ENCODE assay signal across 2 cellular contexts in genomic region chr3:134607054-134608022, GRCh38.
TF ChIP-seq lines count a peak whose summit lies in the region.

No MANE protein-coding gene starts in this region.

TF ChIP-seq in liver, 16 proteins besides CTCF, POLR2A, EP300 and RAD21:
- TF ChIP-seq, protein P1, sequence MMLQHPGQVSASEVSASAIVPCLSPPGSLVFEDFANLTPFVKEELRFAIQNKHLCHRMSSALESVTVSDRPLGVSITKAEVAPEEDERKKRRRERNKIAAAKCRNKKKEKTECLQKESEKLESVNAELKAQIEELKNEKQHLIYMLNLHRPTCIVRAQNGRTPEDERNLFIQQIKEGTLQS (IDR thresholded peaks at IDR 0.05): no peak
- TF ChIP-seq YY1 (IDR thresholded peaks at IDR 0.05): peak; percentile 50
- TF ChIP-seq GABPA (IDR thresholded peaks at IDR 0.05 in 1 of 2, conservative IDR thresholded peaks at IDR 0.05 in 1 of 2): peak in 1 of 2 donors; percentile 47
- TF ChIP-seq, protein P2, sequence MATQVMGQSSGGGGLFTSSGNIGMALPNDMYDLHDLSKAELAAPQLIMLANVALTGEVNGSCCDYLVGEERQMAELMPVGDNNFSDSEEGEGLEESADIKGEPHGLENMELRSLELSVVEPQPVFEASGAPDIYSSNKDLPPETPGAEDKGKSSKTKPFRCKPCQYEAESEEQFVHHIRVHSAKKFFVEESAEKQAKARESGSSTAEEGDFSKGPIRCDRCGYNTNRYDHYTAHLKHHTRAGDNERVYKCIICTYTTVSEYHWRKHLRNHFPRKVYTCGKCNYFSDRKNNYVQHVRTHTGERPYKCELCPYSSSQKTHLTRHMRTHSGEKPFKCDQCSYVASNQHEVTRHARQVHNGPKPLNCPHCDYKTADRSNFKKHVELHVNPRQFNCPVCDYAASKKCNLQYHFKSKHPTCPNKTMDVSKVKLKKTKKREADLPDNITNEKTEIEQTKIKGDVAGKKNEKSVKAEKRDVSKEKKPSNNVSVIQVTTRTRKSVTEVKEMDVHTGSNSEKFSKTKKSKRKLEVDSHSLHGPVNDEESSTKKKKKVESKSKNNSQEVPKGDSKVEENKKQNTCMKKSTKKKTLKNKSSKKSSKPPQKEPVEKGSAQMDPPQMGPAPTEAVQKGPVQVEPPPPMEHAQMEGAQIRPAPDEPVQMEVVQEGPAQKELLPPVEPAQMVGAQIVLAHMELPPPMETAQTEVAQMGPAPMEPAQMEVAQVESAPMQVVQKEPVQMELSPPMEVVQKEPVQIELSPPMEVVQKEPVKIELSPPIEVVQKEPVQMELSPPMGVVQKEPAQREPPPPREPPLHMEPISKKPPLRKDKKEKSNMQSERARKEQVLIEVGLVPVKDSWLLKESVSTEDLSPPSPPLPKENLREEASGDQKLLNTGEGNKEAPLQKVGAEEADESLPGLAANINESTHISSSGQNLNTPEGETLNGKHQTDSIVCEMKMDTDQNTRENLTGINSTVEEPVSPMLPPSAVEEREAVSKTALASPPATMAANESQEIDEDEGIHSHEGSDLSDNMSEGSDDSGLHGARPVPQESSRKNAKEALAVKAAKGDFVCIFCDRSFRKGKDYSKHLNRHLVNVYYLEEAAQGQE (IDR thresholded peaks at IDR 0.05): no peak
- TF ChIP-seq HNF4G (IDR thresholded peaks at IDR 0.05): no peak
- TF ChIP-seq RXRA (IDR thresholded peaks at IDR 0.05): peak in 1 of 2 donors; percentile 39
- TF ChIP-seq SP1 (IDR thresholded peaks at IDR 0.05): no peak
- peak in 1 of 2 donors; percentile 49 for TF ChIP-seq HNF4A (conservative IDR thresholded peaks at IDR 0.05)
TF ChIP-seq in liver: peak in this region for 4.

TF ChIP-seq in HepG2, 621 proteins besides CTCF, POLR2A, EP300 and RAD21:
- TF ChIP-seq ZNF687 (CRISPR knock-in tag; IDR thresholded peaks at IDR 0.05) (no peak), RFX5 (IDR thresholded peaks at IDR 0.05; ENCODE audit: low read depth, low read length) (no peak), ZBTB2 (CRISPR knock-in tag; IDR thresholded peaks at IDR 0.05; ENCODE audit: low read depth) (no peak), ELF4 (CRISPR knock-in tag; IDR thresholded peaks at IDR 0.05; ENCODE audit: borderline replicate concordance) (no peak)
